Comparison of ENCODE assay signal across 8 cellular contexts in genomic region chr2:178193823-178194599, GRCh38. TPM values are rescaled to one million over a fixed set of nuclear protein-coding genes. Genes with fewer than 3 reads are reported as not detected.
DNase-seq lines count a peak whose midpoint lies in the region; ATAC-seq and TF ChIP-seq lines count a peak whose summit lies in the region.

Gene OSBPL6 (plus strand): TSS chr2:178194512. CDS start chr2:178306185, 111,673 bp downstream.

- no peaks in the 10 kb centered on the region for H3K36me3 ChIP-seq in MG63
- no peaks in the 10 kb centered on the region for H3K36me3 ChIP-seq in SU-DHL-6 (ENCODE audit: low read length)
- no peaks in the 10 kb centered on the region for H3K36me3 ChIP-seq in right atrium auricular region
- H3K36me3 ChIP-seq in prostate gland, result no peaks in the 10 kb centered on the region
- H3K36me3 ChIP-seq in aorta (ENCODE audit: control insufficient read depth in 1 of 2, insufficient read depth in 2 of 2, low read length in 1 of 2), result no peaks in the 10 kb centered on the region

- no peaks in the 10 kb centered on the region for H3K79me2 ChIP-seq in SU-DHL-6 (ENCODE audit: insufficient read depth, low read length)

- no peak within 1 kb of the TSS for H3K27ac ChIP-seq in SU-DHL-6 (ENCODE audit: low read depth, low read length)
- peak within 1 kb of the TSS; percentile 90 to 91 for H3K27ac ChIP-seq in right atrium auricular region
- H3K27ac ChIP-seq in prostate gland, result peak within 1 kb of the TSS; percentile 95
- peak within 1 kb of the TSS; percentile 16 to 73 for H3K27ac ChIP-seq in aorta (ENCODE audit: low read depth in 1 of 2, low read length in 2 of 2)

- WGBS in prostate gland, result under 1% methylated on average over 74 of the region's 90 CpGs
- WGBS in aorta, 2 donors, result 0 to 1% methylated on average over 80 to 90 of the region's 90 CpGs

- intact Hi-C loops in prostate gland (cut with DNase I) (loop anchor here (10.0 kb wide), 2 partner anchors 81 to 221 kb away; no protein-coding TSS in a partner anchor), aorta (cut with DNase I) (loop anchor here (5.0 to 10.0 kb wide), 2 partner anchors 81 to 82 kb away; partner anchors contain the start of gene RBM45 (in 1 of the 2))

- H3K9me3 ChIP-seq in MG63 (no peaks in the 10 kb centered on the region), SU-DHL-6 (ENCODE audit: insufficient read depth, low read length) (no peaks in the 10 kb centered on the region), right atrium auricular region (no peaks in the 10 kb centered on the region), prostate gland (no peaks in the 10 kb centered on the region), aorta (ENCODE audit: control insufficient read depth, low read length) (no peaks in the 10 kb centered on the region)

- no peaks in the 10 kb centered on the region for H3F3A ChIP-seq in SU-DHL-6 (ENCODE audit: insufficient read depth)

- H3K9me2 ChIP-seq in SU-DHL-6 (replicated peaks; ENCODE audit: insufficient read depth, low read length), result no peaks in the 10 kb centered on the region

- H3K4me2 ChIP-seq in SU-DHL-6 (ENCODE audit: low read depth, low read length, poor library complexity, severe bottlenecking), result peak within 1 kb of the TSS; percentile 78

- ATAC-seq in aorta (ENCODE audit: low FRiP score), result peak; percentile 97

- TF ChIP-seq CTCF in SU-DHL-6 (IDR thresholded peaks at IDR 0.05; ENCODE audit: insufficient read depth, low read length, poor library complexity, severe bottlenecking), result no peak
- TF ChIP-seq CTCF in right atrium auricular region (IDR thresholded peaks at IDR 0.05), result peak; percentile 28 to 59
- peak in 2 of 4 experiments; percentile 58 to 70 for TF ChIP-seq CTCF in prostate gland (IDR thresholded peaks at IDR 0.05)

- DNase-seq in GM03348 (ENCODE audit: low spot score), result peak; percentile 97
- DNase-seq in HCEC 1CT, result peak; percentile 92
- peak; percentile 77 for DNase-seq in MG63
- DNase-seq in amygdala (lab: John Stamatoyannopoulos, UW), result peak in 54 of 56 donors; percentile 25 to 87 (median 67)
- peak; percentile 75 for DNase-seq in right atrium auricular region (ENCODE audit: low spot score)
- peak; percentile 81 for DNase-seq in prostate gland (ENCODE audit: low spot score)
- DNase-seq in aorta, result peak; percentile 85 to 92

- H3K27me3 ChIP-seq in MG63, result no peaks in the 10 kb centered on the region
- H3K27me3 ChIP-seq in SU-DHL-6 (ENCODE audit: low read length), result no peaks in the 10 kb centered on the region
- no peaks in the 10 kb centered on the region for H3K27me3 ChIP-seq in right atrium auricular region
- no peaks in the 10 kb centered on the region for H3K27me3 ChIP-seq in prostate gland (replicated peaks; ENCODE audit: insufficient read depth)
- H3K27me3 ChIP-seq in aorta (ENCODE audit: control insufficient read depth in 1 of 2, insufficient read depth in 2 of 2, low read length in 1 of 2), result no peaks in the 10 kb centered on the region

- peak; percentile 71 for TF ChIP-seq POLR2A in prostate gland (IDR thresholded peaks at IDR 0.05)

- peak within 1 kb of the TSS; percentile 98 for H2AFZ ChIP-seq in SU-DHL-6 (ENCODE audit: low read depth, low read length, severe bottlenecking)

- H4K20me1 ChIP-seq in SU-DHL-6 (ENCODE audit: low read depth, low read length), result no peaks in the 10 kb centered on the region

- H3K4me3 ChIP-seq in MG63, result peak within 1 kb of the TSS; percentile 72
- peak within 1 kb of the TSS; percentile 84 for H3K4me3 ChIP-seq in SU-DHL-6 (ENCODE audit: insufficient read depth, low read length, poor library complexity, severe bottlenecking)
- peak within 1 kb of the TSS; percentile 82 to 95 for H3K4me3 ChIP-seq in right atrium auricular region
- peak within 1 kb of the TSS; percentile 60 to 74 for H3K4me3 ChIP-seq in prostate gland
- peak within 1 kb of the TSS; percentile 73 to 78 for H3K4me3 ChIP-seq in aorta (ENCODE audit: low read length in 2 of 2)

- peaks cover 0 to 24% of the 10 kb centered on the region in 2 donors for H3K4me1 ChIP-seq in right atrium auricular region
- H3K4me1 ChIP-seq in prostate gland (replicated peaks), result no peaks in the 10 kb centered on the region
- H3K4me1 ChIP-seq in aorta (ENCODE audit: control insufficient read depth in 1 of 2, insufficient read depth in 2 of 2, low read length in 2 of 2), result no peaks in the 10 kb centered on the region

- H3K9ac ChIP-seq in SU-DHL-6 (ENCODE audit: low read length), result peak within 1 kb of the TSS; percentile 54

RNA-seq across cellular contexts. Expression of gene OSBPL6, which starts in this region (rescaled TPM):
- total RNA-seq in MG63 (2014; rRNA removed; shearing (Covaris generic); ENCODE audit: low replicate concordance), result 2.1 and 3.3 TPM in 2 replicates
- total RNA-seq in right atrium auricular region (10 to 100 TPM in 1 of 2 donors, 1 to 10 TPM in 1; 4.8 to 11.5 TPM), prostate gland (10 to 100 TPM in 1 of 2 donors, 1 to 10 TPM in 1; 2.4 to 10.8 TPM), aorta (1 to 10 TPM; 2.1 to 2.4 TPM)
- 1 to 10 TPM in 1 of 2 donors, under 1 TPM in 1; 0.75 to 1.3 TPM for polyA plus RNA-seq in aorta
